In the genomic region with DNA sequence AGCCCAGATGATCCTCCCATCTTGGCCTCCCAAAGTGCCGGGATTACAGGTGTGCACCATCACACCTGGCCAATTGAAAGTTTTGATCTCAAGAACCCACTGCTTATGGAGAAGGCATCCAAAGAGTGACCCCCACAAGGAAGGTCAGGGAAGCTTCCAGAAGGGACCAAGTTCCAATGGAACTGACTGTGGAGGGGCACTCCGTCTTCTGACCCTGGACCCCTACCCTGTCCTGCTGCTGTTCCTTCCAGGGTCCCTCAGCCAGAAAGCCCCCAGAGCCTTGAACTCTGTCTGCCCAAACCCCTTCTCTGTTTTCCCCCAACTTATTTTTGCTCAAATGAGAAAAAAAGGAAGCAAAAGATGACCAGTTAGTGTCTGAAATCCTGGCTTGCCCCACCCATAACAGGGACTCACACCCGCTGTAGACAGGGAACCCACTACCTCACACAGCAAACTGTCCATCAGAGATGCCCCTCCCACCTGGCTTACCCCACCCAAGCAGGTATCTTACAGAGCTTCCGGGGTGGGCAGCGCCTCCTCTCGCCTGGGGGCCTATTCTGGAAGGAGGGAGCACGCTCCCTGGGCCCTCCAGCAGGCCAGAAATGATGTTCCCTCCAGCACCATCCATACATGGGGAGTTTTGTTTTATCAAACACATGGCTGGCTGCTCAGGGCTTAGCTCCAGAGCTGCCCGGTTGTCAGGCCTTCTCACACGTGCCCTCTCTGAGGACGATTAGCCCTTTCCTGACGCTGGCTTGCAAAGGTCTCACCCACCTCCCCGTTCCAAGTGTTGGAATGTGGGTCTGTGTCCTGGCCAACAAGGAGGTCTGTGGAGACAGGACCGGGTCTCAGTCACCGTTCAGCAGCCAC, we compare ENCODE assay signal across 2 cellular contexts.
TF ChIP-seq lines count a peak whose summit lies in the region.

No MANE protein-coding gene starts in this region.

TF ChIP-seq in SK-N-SH, 30 proteins besides CTCF, POLR2A, EP300 and RAD21 (continued from another document):
- TF ChIP-seq, protein P1, sequence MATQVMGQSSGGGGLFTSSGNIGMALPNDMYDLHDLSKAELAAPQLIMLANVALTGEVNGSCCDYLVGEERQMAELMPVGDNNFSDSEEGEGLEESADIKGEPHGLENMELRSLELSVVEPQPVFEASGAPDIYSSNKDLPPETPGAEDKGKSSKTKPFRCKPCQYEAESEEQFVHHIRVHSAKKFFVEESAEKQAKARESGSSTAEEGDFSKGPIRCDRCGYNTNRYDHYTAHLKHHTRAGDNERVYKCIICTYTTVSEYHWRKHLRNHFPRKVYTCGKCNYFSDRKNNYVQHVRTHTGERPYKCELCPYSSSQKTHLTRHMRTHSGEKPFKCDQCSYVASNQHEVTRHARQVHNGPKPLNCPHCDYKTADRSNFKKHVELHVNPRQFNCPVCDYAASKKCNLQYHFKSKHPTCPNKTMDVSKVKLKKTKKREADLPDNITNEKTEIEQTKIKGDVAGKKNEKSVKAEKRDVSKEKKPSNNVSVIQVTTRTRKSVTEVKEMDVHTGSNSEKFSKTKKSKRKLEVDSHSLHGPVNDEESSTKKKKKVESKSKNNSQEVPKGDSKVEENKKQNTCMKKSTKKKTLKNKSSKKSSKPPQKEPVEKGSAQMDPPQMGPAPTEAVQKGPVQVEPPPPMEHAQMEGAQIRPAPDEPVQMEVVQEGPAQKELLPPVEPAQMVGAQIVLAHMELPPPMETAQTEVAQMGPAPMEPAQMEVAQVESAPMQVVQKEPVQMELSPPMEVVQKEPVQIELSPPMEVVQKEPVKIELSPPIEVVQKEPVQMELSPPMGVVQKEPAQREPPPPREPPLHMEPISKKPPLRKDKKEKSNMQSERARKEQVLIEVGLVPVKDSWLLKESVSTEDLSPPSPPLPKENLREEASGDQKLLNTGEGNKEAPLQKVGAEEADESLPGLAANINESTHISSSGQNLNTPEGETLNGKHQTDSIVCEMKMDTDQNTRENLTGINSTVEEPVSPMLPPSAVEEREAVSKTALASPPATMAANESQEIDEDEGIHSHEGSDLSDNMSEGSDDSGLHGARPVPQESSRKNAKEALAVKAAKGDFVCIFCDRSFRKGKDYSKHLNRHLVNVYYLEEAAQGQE (IDR thresholded peaks at IDR 0.05; ENCODE audit: low read depth, low read length) = no peak
- TF ChIP-seq ELF1 (IDR thresholded peaks at IDR 0.05) = no peak
- no peak for TF ChIP-seq MEF2A (IDR thresholded peaks at IDR 0.05; ENCODE audit: borderline replicate concordance, low read depth)
- TF ChIP-seq, protein P2, sequence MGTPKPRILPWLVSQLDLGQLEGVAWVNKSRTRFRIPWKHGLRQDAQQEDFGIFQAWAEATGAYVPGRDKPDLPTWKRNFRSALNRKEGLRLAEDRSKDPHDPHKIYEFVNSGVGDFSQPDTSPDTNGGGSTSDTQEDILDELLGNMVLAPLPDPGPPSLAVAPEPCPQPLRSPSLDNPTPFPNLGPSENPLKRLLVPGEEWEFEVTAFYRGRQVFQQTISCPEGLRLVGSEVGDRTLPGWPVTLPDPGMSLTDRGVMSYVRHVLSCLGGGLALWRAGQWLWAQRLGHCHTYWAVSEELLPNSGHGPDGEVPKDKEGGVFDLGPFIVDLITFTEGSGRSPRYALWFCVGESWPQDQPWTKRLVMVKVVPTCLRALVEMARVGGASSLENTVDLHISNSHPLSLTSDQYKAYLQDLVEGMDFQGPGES (IDR thresholded peaks at IDR 0.05; ENCODE audit: low read depth, low read length) = no peak
- TF ChIP-seq CHD2 (IDR thresholded peaks at IDR 0.05; ENCODE audit: low read length, partially characterized antibody) = no peak
- TF ChIP-seq FOSL2 (IDR thresholded peaks at IDR 0.05; ENCODE audit: borderline replicate concordance, low read depth) = no peak
- TF ChIP-seq FOXM1 (IDR thresholded peaks at IDR 0.05; ENCODE audit: low read depth) = no peak
- TF ChIP-seq TEAD4 (IDR thresholded peaks at IDR 0.05; ENCODE audit: borderline replicate concordance, insufficient read depth) = no peak

TF ChIP-seq in SK-N-SH treated with all-trans-retinoic acid at 6 μM for 48 hours, 23 proteins besides CTCF, POLR2A, EP300 and RAD21 (continued from another document):
- no peak for TF ChIP-seq GLIS3 (CRISPR knock-in tag; IDR thresholded peaks at IDR 0.05)
- TF ChIP-seq ZFP3 (CRISPR knock-in tag; IDR thresholded peaks at IDR 0.05) = no peak
- no peak for TF ChIP-seq TCF4 (CRISPR knock-in tag; IDR thresholded peaks at IDR 0.05; ENCODE audit: borderline replicate concordance)
- TF ChIP-seq, protein P3, sequence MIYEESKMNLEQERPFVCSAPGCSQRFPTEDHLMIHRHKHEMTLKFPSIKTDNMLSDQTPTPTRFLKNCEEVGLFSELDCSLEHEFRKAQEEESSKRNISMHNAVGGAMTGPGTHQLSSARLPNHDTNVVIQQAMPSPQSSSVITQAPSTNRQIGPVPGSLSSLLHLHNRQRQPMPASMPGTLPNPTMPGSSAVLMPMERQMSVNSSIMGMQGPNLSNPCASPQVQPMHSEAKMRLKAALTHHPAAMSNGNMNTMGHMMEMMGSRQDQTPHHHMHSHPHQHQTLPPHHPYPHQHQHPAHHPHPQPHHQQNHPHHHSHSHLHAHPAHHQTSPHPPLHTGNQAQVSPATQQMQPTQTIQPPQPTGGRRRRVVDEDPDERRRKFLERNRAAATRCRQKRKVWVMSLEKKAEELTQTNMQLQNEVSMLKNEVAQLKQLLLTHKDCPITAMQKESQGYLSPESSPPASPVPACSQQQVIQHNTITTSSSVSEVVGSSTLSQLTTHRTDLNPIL (CRISPR knock-in tag; IDR thresholded peaks at IDR 0.05; ENCODE audit: low read depth) = no peak
- TF ChIP-seq ARNTL (CRISPR knock-in tag; IDR thresholded peaks at IDR 0.05; ENCODE audit: borderline replicate concordance, low read depth) = no peak
- TF ChIP-seq, protein P4, sequence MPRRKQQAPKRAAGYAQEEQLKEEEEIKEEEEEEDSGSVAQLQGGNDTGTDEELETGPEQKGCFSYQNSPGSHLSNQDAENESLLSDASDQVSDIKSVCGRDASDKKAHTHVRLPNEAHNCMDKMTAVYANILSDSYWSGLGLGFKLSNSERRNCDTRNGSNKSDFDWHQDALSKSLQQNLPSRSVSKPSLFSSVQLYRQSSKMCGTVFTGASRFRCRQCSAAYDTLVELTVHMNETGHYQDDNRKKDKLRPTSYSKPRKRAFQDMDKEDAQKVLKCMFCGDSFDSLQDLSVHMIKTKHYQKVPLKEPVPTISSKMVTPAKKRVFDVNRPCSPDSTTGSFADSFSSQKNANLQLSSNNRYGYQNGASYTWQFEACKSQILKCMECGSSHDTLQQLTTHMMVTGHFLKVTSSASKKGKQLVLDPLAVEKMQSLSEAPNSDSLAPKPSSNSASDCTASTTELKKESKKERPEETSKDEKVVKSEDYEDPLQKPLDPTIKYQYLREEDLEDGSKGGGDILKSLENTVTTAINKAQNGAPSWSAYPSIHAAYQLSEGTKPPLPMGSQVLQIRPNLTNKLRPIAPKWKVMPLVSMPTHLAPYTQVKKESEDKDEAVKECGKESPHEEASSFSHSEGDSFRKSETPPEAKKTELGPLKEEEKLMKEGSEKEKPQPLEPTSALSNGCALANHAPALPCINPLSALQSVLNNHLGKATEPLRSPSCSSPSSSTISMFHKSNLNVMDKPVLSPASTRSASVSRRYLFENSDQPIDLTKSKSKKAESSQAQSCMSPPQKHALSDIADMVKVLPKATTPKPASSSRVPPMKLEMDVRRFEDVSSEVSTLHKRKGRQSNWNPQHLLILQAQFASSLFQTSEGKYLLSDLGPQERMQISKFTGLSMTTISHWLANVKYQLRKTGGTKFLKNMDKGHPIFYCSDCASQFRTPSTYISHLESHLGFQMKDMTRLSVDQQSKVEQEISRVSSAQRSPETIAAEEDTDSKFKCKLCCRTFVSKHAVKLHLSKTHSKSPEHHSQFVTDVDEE (CRISPR knock-in tag; IDR thresholded peaks at IDR 0.05) = no peak
- no peak for TF ChIP-seq ZFP30 (CRISPR knock-in tag; IDR thresholded peaks at IDR 0.05)
- no peak for TF ChIP-seq RARB (CRISPR knock-in tag; IDR thresholded peaks at IDR 0.05)
- TF ChIP-seq BACH2 (CRISPR knock-in tag; IDR thresholded peaks at IDR 0.05; ENCODE audit: borderline replicate concordance) = no peak
